Comparison of ENCODE assay signal across 1 cellular context in the genomic region with DNA sequence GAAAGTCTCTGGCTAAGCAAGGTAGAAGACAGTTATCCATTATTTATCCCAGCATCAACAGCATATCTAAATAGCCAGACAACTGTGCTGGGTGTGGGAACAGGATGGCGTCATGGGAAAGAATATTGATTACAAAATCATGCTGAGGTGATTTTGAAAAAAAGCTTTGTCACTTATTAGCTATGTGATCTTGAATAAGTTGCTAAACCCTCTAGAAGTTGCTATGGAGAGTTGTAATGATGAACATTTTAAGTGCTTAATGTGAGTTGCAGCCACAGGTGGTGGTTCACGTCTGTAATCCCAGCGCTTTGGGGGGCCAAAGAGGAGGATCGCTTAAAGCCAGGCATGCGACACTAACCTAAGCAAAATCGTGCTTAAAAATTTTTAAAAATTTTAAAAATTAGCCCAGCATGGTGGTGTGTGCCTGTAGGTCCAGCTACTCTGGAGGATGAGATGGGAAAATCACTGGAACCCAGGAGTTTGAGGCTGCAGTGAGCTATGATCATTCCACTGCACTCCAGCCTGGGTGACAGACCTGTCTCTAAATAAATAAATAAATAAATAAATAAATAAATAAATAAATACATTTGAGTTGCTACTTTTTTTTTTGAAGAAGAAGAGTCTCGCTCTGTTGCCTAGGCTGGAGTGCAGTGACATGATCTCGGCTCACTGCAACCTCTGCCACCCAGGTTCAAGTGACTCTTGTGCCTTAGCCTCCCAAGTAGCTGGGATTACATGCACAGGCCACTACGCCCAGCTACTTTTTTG.
TF ChIP-seq lines count a peak whose summit lies in the region.

No MANE protein-coding gene starts in this region.

TF ChIP-seq in IMR-90, 13 proteins besides CTCF, POLR2A, EP300 and RAD21:
- TF ChIP-seq, protein P1, sequence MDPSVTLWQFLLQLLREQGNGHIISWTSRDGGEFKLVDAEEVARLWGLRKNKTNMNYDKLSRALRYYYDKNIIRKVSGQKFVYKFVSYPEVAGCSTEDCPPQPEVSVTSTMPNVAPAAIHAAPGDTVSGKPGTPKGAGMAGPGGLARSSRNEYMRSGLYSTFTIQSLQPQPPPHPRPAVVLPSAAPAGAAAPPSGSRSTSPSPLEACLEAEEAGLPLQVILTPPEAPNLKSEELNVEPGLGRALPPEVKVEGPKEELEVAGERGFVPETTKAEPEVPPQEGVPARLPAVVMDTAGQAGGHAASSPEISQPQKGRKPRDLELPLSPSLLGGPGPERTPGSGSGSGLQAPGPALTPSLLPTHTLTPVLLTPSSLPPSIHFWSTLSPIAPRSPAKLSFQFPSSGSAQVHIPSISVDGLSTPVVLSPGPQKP (IDR thresholded peaks at IDR 0.05; ENCODE audit: borderline replicate concordance, low read depth, low read length), result no peak
- no peak for TF ChIP-seq CHD1 (IDR thresholded peaks at IDR 0.05; ENCODE audit: low read depth, low read length)
- no peak for TF ChIP-seq FOS (IDR thresholded peaks at IDR 0.05; ENCODE audit: low read depth, low read length)
- TF ChIP-seq, protein P2, sequence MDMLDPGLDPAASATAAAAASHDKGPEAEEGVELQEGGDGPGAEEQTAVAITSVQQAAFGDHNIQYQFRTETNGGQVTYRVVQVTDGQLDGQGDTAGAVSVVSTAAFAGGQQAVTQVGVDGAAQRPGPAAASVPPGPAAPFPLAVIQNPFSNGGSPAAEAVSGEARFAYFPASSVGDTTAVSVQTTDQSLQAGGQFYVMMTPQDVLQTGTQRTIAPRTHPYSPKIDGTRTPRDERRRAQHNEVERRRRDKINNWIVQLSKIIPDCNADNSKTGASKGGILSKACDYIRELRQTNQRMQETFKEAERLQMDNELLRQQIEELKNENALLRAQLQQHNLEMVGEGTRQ (IDR thresholded peaks at IDR 0.05; ENCODE audit: low read depth, low read length), result no peak
- no peak for TF ChIP-seq MAZ (IDR thresholded peaks at IDR 0.05; ENCODE audit: borderline replicate concordance, low read depth, low read length)
- TF ChIP-seq SMC3 (IDR thresholded peaks at IDR 0.05; ENCODE audit: low read depth, low read length), result no peak
